ENCODE assay signal across 15 cellular contexts in genomic region chr1:88730132-88730675, GRCh38. TPM values are rescaled to one million over a fixed set of nuclear protein-coding genes. Genes with fewer than 3 reads are reported as not detected.
DNase-seq lines count a peak whose midpoint lies in the region; FAIRE-seq and TF ChIP-seq lines count a peak whose summit lies in the region.
"Had no signal": no experiment of that assay in that cellular context is flagged by ENCODE, and none has a peak within 500 bp of the region (broad histone marks: within the 10 kb centered on the region; RNA-seq: fewer than 3 reads in every experiment).

No MANE protein-coding gene starts in this region.

- H3K4me3 ChIP-seq in NB4 (ENCODE audit: low read depth, low read length) (no peak overlapping the region), brain microvascular endothelial cell (ENCODE audit: low read depth, low read length) (no peak overlapping the region)
- H3K4me3 ChIP-seq: psoas muscle had no signal

- H3K27me3 ChIP-seq in brain microvascular endothelial cell (replicated peaks) = no peaks in the 10 kb centered on the region

- peaks cover 40% of the 10 kb centered on the region for H3K4me1 Mint-ChIP-seq in dendritic cell treated with granulocyte-macrophage colony-stimulating factor and Interleukin-4, amounts not matched to agents 40 ng/mL and 50 ng/mL, for 4 days (ENCODE audit: low read depth)
- peaks cover 13% of the 10 kb centered on the region for H3K4me1 Mint-ChIP-seq in progenitor cell of endocrine pancreas (ENCODE audit: low read depth)

- peaks cover 32% of the 10 kb centered on the region for H3K36me3 Mint-ChIP-seq in dendritic cell treated with granulocyte-macrophage colony-stimulating factor and Interleukin-4, amounts not matched to agents 40 ng/mL and 50 ng/mL, for 4 days (ENCODE audit: low read depth)
- H3K36me3 Mint-ChIP-seq in progenitor cell of endocrine pancreas (ENCODE audit: insufficient read depth) = peaks cover 22% of the 10 kb centered on the region

- H3K4me3 Mint-ChIP-seq in dendritic cell treated with granulocyte-macrophage colony-stimulating factor and Interleukin-4, amounts not matched to agents 40 ng/mL and 50 ng/mL, for 4 days = no peak overlapping the region
- H3K4me3 Mint-ChIP-seq in progenitor cell of endocrine pancreas (ENCODE audit: low read depth) = no peak overlapping the region
- H3K4me3 Mint-ChIP-seq: effector memory CD8-positive, alpha-beta T cell had no signal

- peak overlapping the region; percentile 63 for H3K27ac Mint-ChIP-seq in dendritic cell treated with granulocyte-macrophage colony-stimulating factor and Interleukin-4, amounts not matched to agents 40 ng/mL and 50 ng/mL, for 4 days
- H3K27ac Mint-ChIP-seq in progenitor cell of endocrine pancreas = peak overlapping the region; percentile 42

- H3K27ac ChIP-seq in brain microvascular endothelial cell = no peak overlapping the region

- DNase-seq in H54 (ENCODE audit: insufficient read length, low spot score) = no peak
- DNase-seq in NB4 (ENCODE audit: low read depth) = peak; percentile 39
- no peak for DNase-seq in progenitor cell of endocrine pancreas (ENCODE audit: low spot score, unreplicated experiment)
- no peak for DNase-seq in brain microvascular endothelial cell
- no peak for DNase-seq in NCI-H1048 (lab: John Stamatoyannopoulos, UW)
- no peak for DNase-seq in HCEC 1CT
- DNase-seq in KG1 (lab: John Stamatoyannopoulos, UW) = no peak
- DNase-seq: activated CD4-positive, alpha-beta T cell treated with anti-CD3 and anti-CD28 coated beads for 4 hours; effector memory CD8-positive, alpha-beta T cell; MM.1S; NCI-H2171; psoas muscle; stimulated activated CD4-positive, alpha-beta T cell treated with anti-CD3 and anti-CD28 coated beads, Interleukin-15, amount 100 ng/mL, for 24 hours had no signal

- intact Hi-C loops in dendritic cell treated with granulocyte-macrophage colony-stimulating factor and Interleukin-4, amounts not matched to agents 40 ng/mL and 50 ng/mL, for 4 days (cut with micrococcal nuclease) = no loop called here

- TF ChIP-seq POLR2A in H54 (IDR thresholded peaks at IDR 0.05; ENCODE audit: low read depth, low read length) (no peak), NB4 (IDR thresholded peaks at IDR 0.05; ENCODE audit: extremely low read depth, insufficient read length) (no peak)

- in situ Hi-C loops in brain microvascular endothelial cell (cut with HindIII; ENCODE audit: low pct_ligation_motif_present, low sequenced_read_pairs) = no loop called here

- H3K9me3 Mint-ChIP-seq in dendritic cell treated with granulocyte-macrophage colony-stimulating factor and Interleukin-4, amounts not matched to agents 40 ng/mL and 50 ng/mL, for 4 days = peaks cover 10% of the 10 kb centered on the region
- H3K9me3 Mint-ChIP-seq in progenitor cell of endocrine pancreas (ENCODE audit: low read depth) = peaks cover 20% of the 10 kb centered on the region
- H3K9me3 Mint-ChIP-seq: effector memory CD8-positive, alpha-beta T cell had no signal

- H3K27me3 Mint-ChIP-seq in dendritic cell treated with granulocyte-macrophage colony-stimulating factor and Interleukin-4, amounts not matched to agents 40 ng/mL and 50 ng/mL, for 4 days = no peaks in the 10 kb centered on the region
- no peaks in the 10 kb centered on the region for H3K27me3 Mint-ChIP-seq in progenitor cell of endocrine pancreas
- H3K27me3 Mint-ChIP-seq: effector memory CD8-positive, alpha-beta T cell had no signal

- no peak for TF ChIP-seq CTCF in NB4 (IDR thresholded peaks at IDR 0.05; ENCODE audit: low read depth, low read length)
- TF ChIP-seq CTCF in progenitor cell of endocrine pancreas (IDR thresholded peaks at IDR 0.05; ENCODE audit: unreplicated experiment) = no peak
- no peak for TF ChIP-seq CTCF in brain microvascular endothelial cell (IDR thresholded peaks at IDR 0.05; ENCODE audit: low read depth, low read length, missing control alignments)

- no peaks in the 10 kb centered on the region for H3K36me3 ChIP-seq in brain microvascular endothelial cell (replicated peaks)

- peak; percentile 11 for FAIRE-seq in H54 (lab: Jason Lieb, UNC)
- FAIRE-seq: bronchial epithelial cell had no signal

RNA-seq across cellular contexts. Expression of gene PKN2, which starts 46.1 kb away (rescaled TPM):
- 67.8 and 72.8 TPM in 2 replicates for total RNA-seq in progenitor cell of endocrine pancreas
